Comparison of ENCODE assay signal across 12 cellular contexts in genomic region chr10:1210667-1211066, GRCh38.
A peak's percentile ranks its signal among the peaks of the same experiment; 100 is the strongest.
DNase-seq lines count a peak whose midpoint lies in the region; ATAC-seq and TF ChIP-seq lines count a peak whose summit lies in the region.
"Had no signal": no experiment of that assay in that cellular context is flagged by ENCODE, and none has a peak within 500 bp of the region (broad histone marks: within the 10 kb centered on the region; RNA-seq: fewer than 3 reads in every experiment).

No MANE protein-coding gene starts in this region.

- H3K36me3 Mint-ChIP-seq in activated CD8-positive, alpha-beta memory T cell treated with anti-CD3 and anti-CD28 coated beads, Interleukin-2, amount 10 ng/mL, durations not matched to agents 7 days and 5 days, result no peaks in the 10 kb centered on the region
- peaks cover 8% of the 10 kb centered on the region for H3K36me3 Mint-ChIP-seq in osteocyte (ENCODE audit: unreplicated experiment)
- H3K36me3 Mint-ChIP-seq in stimulated activated effector memory CD8-positive, alpha-beta T cell treated with anti-CD3 and anti-CD28 coated beads, Interleukin-12 subunit alpha, Interleukin-12 subunit beta, amount 100 ng/mL, for 72 hours, result no peaks in the 10 kb centered on the region
- H3K36me3 Mint-ChIP-seq: CD8-positive, alpha-beta memory T cell had no signal

- TF ChIP-seq CTCF in osteocyte (IDR thresholded peaks at IDR 0.05), result no peak

- CTCF ChIA-PET in activated CD8-positive, alpha-beta memory T cell treated with anti-CD3 and anti-CD28 coated beads, Interleukin-2, amount 10 ng/mL, durations not matched to agents 7 days and 5 days (lab: Charles Lee), result no interaction called here

- H3K4me3 Mint-ChIP-seq in activated CD8-positive, alpha-beta memory T cell treated with anti-CD3 and anti-CD28 coated beads, Interleukin-2, amount 10 ng/mL, durations not matched to agents 7 days and 5 days, result no peak overlapping the region
- H3K4me3 Mint-ChIP-seq in osteocyte (ENCODE audit: unreplicated experiment), result no peak overlapping the region
- H3K4me3 Mint-ChIP-seq in stimulated activated effector memory CD8-positive, alpha-beta T cell treated with anti-CD3 and anti-CD28 coated beads, Interleukin-12 subunit alpha, Interleukin-12 subunit beta, amount 100 ng/mL, for 72 hours, result no peak overlapping the region
- H3K4me3 Mint-ChIP-seq: CD8-positive, alpha-beta memory T cell had no signal

- H3K9me3 Mint-ChIP-seq in activated CD8-positive, alpha-beta memory T cell treated with anti-CD3 and anti-CD28 coated beads, Interleukin-2, amount 10 ng/mL, durations not matched to agents 7 days and 5 days (ENCODE audit: low read depth), result no peaks in the 10 kb centered on the region
- H3K9me3 Mint-ChIP-seq in osteocyte (ENCODE audit: unreplicated experiment), result no peaks in the 10 kb centered on the region
- H3K9me3 Mint-ChIP-seq in stimulated activated effector memory CD8-positive, alpha-beta T cell treated with anti-CD3 and anti-CD28 coated beads, Interleukin-12 subunit alpha, Interleukin-12 subunit beta, amount 100 ng/mL, for 72 hours, result no peaks in the 10 kb centered on the region
- H3K9me3 Mint-ChIP-seq: CD8-positive, alpha-beta memory T cell had no signal

- DNase-seq in activated CD8-positive, alpha-beta memory T cell treated with anti-CD3 and anti-CD28 coated beads, Interleukin-2, amount 50 U/mL, for 48 hours, result peak; percentile 29
- DNase-seq in activated CD8-positive, alpha-beta memory T cell treated with anti-CD3 and anti-CD28 coated beads, Interleukin-2, amount 10 ng/mL, durations not matched to agents 7 days and 5 days, result no peak
- DNase-seq in islet precursor cell (peak; percentile 32), osteocyte (ENCODE audit: extremely low spot score, unreplicated experiment) (peak; percentile 78), NOMO-1 (lab: John Stamatoyannopoulos, UW; ENCODE audit: unreplicated experiment in 2 of 2) (no peak)
- no peak for DNase-seq in stimulated activated effector memory CD8-positive, alpha-beta T cell treated with anti-CD3 and anti-CD28 coated beads, Interleukin-12 subunit alpha, Interleukin-12 subunit beta, amount 100 ng/mL, for 72 hours (ENCODE audit: low spot score in 2 of 2)
- DNase-seq in stimulated activated CD4-positive, alpha-beta T cell treated with anti-CD3 and anti-CD28 coated beads, Interleukin-4, amount 100 ng/mL, for 24 hours, result no peak
- DNase-seq: AML-193; Caco-2; CD8-positive, alpha-beta memory T cell; DND-41; GDM1 had no signal

- ATAC-seq in activated CD8-positive, alpha-beta memory T cell treated with anti-CD3 and anti-CD28 coated beads, Interleukin-2, amount 10 ng/mL, durations not matched to agents 7 days and 5 days, result no peak
- ATAC-seq in stimulated activated effector memory CD8-positive, alpha-beta T cell treated with anti-CD3 and anti-CD28 coated beads, Interleukin-12 subunit alpha, Interleukin-12 subunit beta, amount 100 ng/mL, for 72 hours, result no peak

- H3K27ac Mint-ChIP-seq in activated CD8-positive, alpha-beta memory T cell treated with anti-CD3 and anti-CD28 coated beads, Interleukin-2, amount 10 ng/mL, durations not matched to agents 7 days and 5 days, result no peak overlapping the region
- H3K27ac Mint-ChIP-seq in osteocyte (ENCODE audit: unreplicated experiment), result no peak overlapping the region
- no peak overlapping the region for H3K27ac Mint-ChIP-seq in stimulated activated effector memory CD8-positive, alpha-beta T cell treated with anti-CD3 and anti-CD28 coated beads, Interleukin-12 subunit alpha, Interleukin-12 subunit beta, amount 100 ng/mL, for 72 hours
- H3K27ac Mint-ChIP-seq: CD8-positive, alpha-beta memory T cell had no signal

- H3K27me3 Mint-ChIP-seq in activated CD8-positive, alpha-beta memory T cell treated with anti-CD3 and anti-CD28 coated beads, Interleukin-2, amount 10 ng/mL, durations not matched to agents 7 days and 5 days, result no peaks in the 10 kb centered on the region
- H3K27me3 Mint-ChIP-seq in osteocyte (ENCODE audit: unreplicated experiment), result no peaks in the 10 kb centered on the region

- no peaks in the 10 kb centered on the region for H3K4me1 Mint-ChIP-seq in activated CD8-positive, alpha-beta memory T cell treated with anti-CD3 and anti-CD28 coated beads, Interleukin-2, amount 10 ng/mL, durations not matched to agents 7 days and 5 days
- H3K4me1 Mint-ChIP-seq in osteocyte (ENCODE audit: unreplicated experiment), result no peaks in the 10 kb centered on the region
- H3K4me1 Mint-ChIP-seq in stimulated activated effector memory CD8-positive, alpha-beta T cell treated with anti-CD3 and anti-CD28 coated beads, Interleukin-12 subunit alpha, Interleukin-12 subunit beta, amount 100 ng/mL, for 72 hours, result peaks cover 15% of the 10 kb centered on the region
- H3K4me1 Mint-ChIP-seq: CD8-positive, alpha-beta memory T cell had no signal

Comparison
In these comparisons a context has a peak if more than half of its experiments do, and no peak if none do; other contexts are left out.
1. DNase-seq: peak in activated CD8-positive, alpha-beta memory T cell treated with anti-CD3 and anti-CD28 coated beads, Interleukin-2, amount 50 U/mL, for 48 hours (single experiment), islet precursor cell (single experiment) and osteocyte (single experiment); none in activated CD8-positive, alpha-beta memory T cell treated with anti-CD3 and anti-CD28 coated beads, Interleukin-2, amount 10 ng/mL, durations not matched to agents 7 days and 5 days (single experiment), NOMO-1 (0 of 2), stimulated activated effector memory CD8-positive, alpha-beta T cell treated with anti-CD3 and anti-CD28 coated beads, Interleukin-12 subunit alpha, Interleukin-12 subunit beta, amount 100 ng/mL, for 72 hours (0 of 2) and stimulated activated CD4-positive, alpha-beta T cell treated with anti-CD3 and anti-CD28 coated beads, Interleukin-4, amount 100 ng/mL, for 24 hours (single experiment).